Comparison of ENCODE assay signal across 8 cellular contexts in genomic region chr20:31595654-31596411, GRCh38. TPM values are rescaled to one million over a fixed set of nuclear protein-coding genes. Genes with fewer than 3 reads are reported as not detected.
DNase-seq lines count a peak whose midpoint lies in the region; ATAC-seq, FAIRE-seq and TF ChIP-seq lines count a peak whose summit lies in the region.

No MANE protein-coding gene starts in this region.

- peak; percentile 76 for DNase-seq in HPDE6-E6E7 (ENCODE audit: extremely low spot score)
- peak; percentile 73 for DNase-seq in astrocyte (ENCODE audit: low read depth)
- peak; percentile 37 for DNase-seq in iPS-NIHi11 (ENCODE audit: low spot score)
- DNase-seq in substantia nigra (lab: John Stamatoyannopoulos, UW): peak in 25 of 49 donors; percentile 6 to 67 (median 15)
- DNase-seq in activated naive CD4-positive, alpha-beta T cell (lab: John Stamatoyannopoulos, UW): no peak
- DNase-seq in HuH-7.5 (ENCODE audit: low spot score): no peak

- peaks cover 26% of the 10 kb centered on the region for H3K4me1 ChIP-seq in astrocyte (ENCODE audit: insufficient read depth, low read length)

- peak overlapping the region; percentile 73 for H2AFZ ChIP-seq in astrocyte (ENCODE audit: low read depth, low read length)

- TF ChIP-seq CTCF in astrocyte (IDR thresholded peaks at IDR 0.05; ENCODE audit: insufficient read depth, low read depth, low read length): no peak

- H3K79me2 ChIP-seq in astrocyte (ENCODE audit: insufficient read depth, low read length): no peaks in the 10 kb centered on the region

- H3K4me3 Mint-ChIP-seq in astrocyte (ENCODE audit: unreplicated experiment): no peak overlapping the region

- H3K36me3 Mint-ChIP-seq in astrocyte (ENCODE audit: low read depth, unreplicated experiment): peaks cover 1% of the 10 kb centered on the region

- peaks cover 11% of the 10 kb centered on the region for H3K4me1 Mint-ChIP-seq in astrocyte (ENCODE audit: low read depth, unreplicated experiment)

- peak overlapping the region; percentile 6 for H3K27ac Mint-ChIP-seq in astrocyte (ENCODE audit: unreplicated experiment)

- ATAC-seq in GM21737 (IDR thresholded peaks at IDR 0.05; ENCODE audit: unreplicated experiment) (no peak), GM18907 (IDR thresholded peaks at IDR 0.05; ENCODE audit: unreplicated experiment) (no peak)

- H3K36me3 ChIP-seq in astrocyte (ENCODE audit: insufficient read depth, low read length): no peaks in the 10 kb centered on the region

- peak overlapping the region; percentile 25 for H3K4me2 ChIP-seq in astrocyte (ENCODE audit: low read length)

- no peaks in the 10 kb centered on the region for H3K27me3 ChIP-seq in astrocyte (ENCODE audit: insufficient read depth, low read length)

- H3K9ac ChIP-seq in astrocyte (ENCODE audit: low read length): peak overlapping the region; percentile 36

- no peaks in the 10 kb centered on the region for H3K9me3 ChIP-seq in astrocyte (ENCODE audit: insufficient read depth, low read depth, low read length)

- no peak overlapping the region for H3K4me3 ChIP-seq in astrocyte (ENCODE audit: insufficient read depth, low read depth, low read length)

- no peak for FAIRE-seq in astrocyte (lab: Jason Lieb, UNC)

- no peaks in the 10 kb centered on the region for H4K20me1 ChIP-seq in astrocyte (ENCODE audit: insufficient read depth, low read length)

- H3K27ac ChIP-seq in astrocyte (ENCODE audit: low read depth, low read length) (peak overlapping the region; percentile 48), substantia nigra (ENCODE audit: low read depth, low read length, poor library complexity, severe bottlenecking) (peak overlapping the region; percentile 38)

- H3K9me3 Mint-ChIP-seq in astrocyte (ENCODE audit: unreplicated experiment): peaks cover 3% of the 10 kb centered on the region

- no peaks in the 10 kb centered on the region for H3K27me3 Mint-ChIP-seq in astrocyte (ENCODE audit: low read depth, unreplicated experiment)

RNA-seq across cellular contexts. Expression of gene ID1, which starts 9.3 kb away (rescaled TPM):
- total RNA-seq in astrocyte: 73.7 and 76.7 TPM in 2 replicates

RNA-seq across cellular contexts. Expression of gene COX4I2, which starts 41.9 kb away (rescaled TPM):
- total RNA-seq in astrocyte: not detected in 2 replicates

Comparison
In these comparisons a context has a peak if more than half of its experiments do, and no peak if none do; other contexts are left out.
1. DNase-seq: peak in HPDE6-E6E7 (single experiment), astrocyte (single experiment), iPS-NIHi11 (single experiment) and substantia nigra (25 of 49); none in activated naive CD4-positive, alpha-beta T cell (0 of 4) and HuH-7.5 (single experiment).